Comparison of ENCODE assay signal across 19 cellular contexts in genomic region chr1:6102227-6102845, GRCh38.
"Had no signal": no experiment of that assay in that cellular context is flagged by ENCODE, and none has a peak within 500 bp of the region (broad histone marks: within the 10 kb centered on the region; RNA-seq: fewer than 3 reads in every experiment).

No MANE protein-coding gene starts in this region.

- H3K4me3 ChIP-seq: body of pancreas, esophagus squamous epithelium, hepatocyte, lung, suprapubic skin, vagina had no signal

- DNase-seq: activated CD4-positive, alpha-beta T cell treated with anti-CD3 and anti-CD28 coated beads for 1 hour; activated CD4-positive, alpha-beta T cell treated with anti-CD3 and anti-CD28 coated beads, Interleukin-2, amount 50 U/mL, for 48 hours; activated CD8-positive, alpha-beta memory T cell treated with anti-CD3 and anti-CD28 coated beads, Interleukin-2, amount 10 ng/mL, durations not matched to agents 7 days and 5 days; activated effector memory CD4-positive, alpha-beta T cell treated with Interleukin-2 at 50 U/mL for 16 hours; activated T-cell treated with anti-CD3 and anti-CD28 coated beads, Interleukin-2, amount 50 U/mL, for 4 hours; amygdala; effector memory CD8-positive, alpha-beta T cell; esophagus squamous epithelium; left cardiac atrium; natural killer cell; trophoblast cell; WERI-Rb-1 had no signal

- H3K4me1 ChIP-seq: body of pancreas, suprapubic skin had no signal

- H3K27ac Mint-ChIP-seq: activated CD8-positive, alpha-beta memory T cell treated with anti-CD3 and anti-CD28 coated beads, Interleukin-2, amount 10 ng/mL, durations not matched to agents 7 days and 5 days; activated naive CD8-positive, alpha-beta T cell treated with anti-CD3 and anti-CD28 coated beads, Interleukin-2, amount 10 ng/mL, durations not matched to agents 7 days and 5 days; effector memory CD8-positive, alpha-beta T cell; stimulated activated naive CD8-positive, alpha-beta T cell treated with anti-CD3 and anti-CD28 coated beads, Interleukin-15, Interleukin-2, amounts not matched to agents 100 ng/mL and 50 ng/mL, for 24 hours had no signal

- ATAC-seq: activated CD8-positive, alpha-beta memory T cell treated with anti-CD3 and anti-CD28 coated beads, Interleukin-2, amount 10 ng/mL, durations not matched to agents 7 days and 5 days; body of pancreas; effector memory CD8-positive, alpha-beta T cell; left cardiac atrium had no signal

- H3K9me3 ChIP-seq: body of pancreas, esophagus squamous epithelium, suprapubic skin, vagina had no signal

- H3K27me3 ChIP-seq: hepatocyte, vagina had no signal

- H3K36me3 Mint-ChIP-seq: natural killer cell had no signal

- H3K4me3 Mint-ChIP-seq: activated CD8-positive, alpha-beta memory T cell treated with anti-CD3 and anti-CD28 coated beads, Interleukin-2, amount 10 ng/mL, durations not matched to agents 7 days and 5 days; activated naive CD8-positive, alpha-beta T cell treated with anti-CD3 and anti-CD28 coated beads, Interleukin-2, amount 10 ng/mL, durations not matched to agents 7 days and 5 days; activated T-cell treated with anti-CD3 and anti-CD28 coated beads, Interleukin-2, amount 50 U/mL, for 4 hours; effector memory CD8-positive, alpha-beta T cell; natural killer cell; stimulated activated naive CD8-positive, alpha-beta T cell treated with anti-CD3 and anti-CD28 coated beads, Interleukin-15, Interleukin-2, amounts not matched to agents 100 ng/mL and 50 ng/mL, for 24 hours had no signal

- H3K4me1 Mint-ChIP-seq: activated CD8-positive, alpha-beta memory T cell treated with anti-CD3 and anti-CD28 coated beads, Interleukin-2, amount 10 ng/mL, durations not matched to agents 7 days and 5 days had no signal

- H3K9me3 Mint-ChIP-seq: activated T-cell treated with anti-CD3 and anti-CD28 coated beads, Interleukin-2, amount 50 U/mL, for 4 hours; effector memory CD8-positive, alpha-beta T cell; natural killer cell; stimulated activated naive CD8-positive, alpha-beta T cell treated with anti-CD3 and anti-CD28 coated beads, Interleukin-15, Interleukin-2, amounts not matched to agents 100 ng/mL and 50 ng/mL, for 24 hours had no signal

- H3K27ac ChIP-seq: body of pancreas, esophagus squamous epithelium, hepatocyte, suprapubic skin, vagina, WERI-Rb-1 had no signal

- H3K36me3 ChIP-seq: esophagus squamous epithelium, suprapubic skin, vagina had no signal

- H3K27me3 Mint-ChIP-seq: activated CD8-positive, alpha-beta memory T cell treated with anti-CD3 and anti-CD28 coated beads, Interleukin-2, amount 10 ng/mL, durations not matched to agents 7 days and 5 days; activated naive CD8-positive, alpha-beta T cell treated with anti-CD3 and anti-CD28 coated beads, Interleukin-2, amount 10 ng/mL, durations not matched to agents 7 days and 5 days had no signal
